Comparison of ENCODE assay signal across 8 cellular contexts in the genomic region with DNA sequence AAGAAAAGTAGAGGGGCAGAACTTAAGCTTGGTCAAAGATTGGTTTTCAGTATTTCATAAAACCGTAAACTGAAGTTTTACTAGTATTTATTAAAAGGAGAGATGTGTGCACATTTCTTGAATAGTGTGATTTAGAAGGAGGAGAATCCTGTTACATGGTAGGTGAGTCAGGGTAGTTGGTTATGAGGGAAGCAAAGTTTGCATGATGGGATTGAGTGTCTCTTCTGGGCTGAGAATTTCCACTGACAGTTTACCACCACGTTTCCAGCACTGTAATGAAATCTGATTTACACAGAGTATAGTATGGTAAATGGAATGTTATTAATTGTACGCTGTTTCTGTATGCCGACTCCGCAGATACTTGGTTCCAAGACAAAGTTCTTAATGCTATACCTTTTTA. TPM values are rescaled to one million over a fixed set of nuclear protein-coding genes. Genes with fewer than 3 reads are reported as not detected.
DNase-seq lines count a peak whose midpoint lies in the region; FAIRE-seq and TF ChIP-seq lines count a peak whose summit lies in the region.

No MANE protein-coding gene starts in this region.

- H3K27me3 Mint-ChIP-seq in T-helper 1 cell treated with Interleukin-12 subunit alpha and Interleukin-12 subunit beta and Interleukin-4 antibody, amounts not matched to agents 30 μg/mL and 1 μg/mL, for 36 hours (ENCODE audit: low read depth): peaks cover 58% of the 10 kb centered on the region
- H3K27me3 Mint-ChIP-seq in activated T-helper 2 cell treated with anti-CD3 and anti-CD28 coated beads, Interferon-gamma antibody, Interleukin-2, Interleukin-4, amounts not matched to agents 10 μg/mL and 5 μg/mL and 100 μg/mL, durations not matched to agents 14 hours and 24 hours and 36 hours (ENCODE audit: low read depth): peaks cover 63% of the 10 kb centered on the region

- peak overlapping the region; percentile 83 to 87 for H3K4me3 ChIP-seq in kidney (ENCODE audit: low read length in 2 of 2)
- H3K4me3 ChIP-seq in subcutaneous abdominal adipose tissue (ENCODE audit: low read depth in 1 of 5, low read length in 5 of 5): peak overlapping the region; percentile 83 to 97 (median 90)

- no peaks in the 10 kb centered on the region for H3K27me3 ChIP-seq in subcutaneous abdominal adipose tissue (ENCODE audit: control insufficient read depth in 5 of 5, insufficient read depth in 4 of 5, low read length in 5 of 5)

- peaks cover 27% of the 10 kb centered on the region for H3K4me1 Mint-ChIP-seq in T-helper 1 cell treated with Interleukin-12 subunit alpha and Interleukin-12 subunit beta and Interleukin-4 antibody, amounts not matched to agents 30 μg/mL and 1 μg/mL, for 36 hours (ENCODE audit: low read depth)
- peaks cover 23% of the 10 kb centered on the region for H3K4me1 Mint-ChIP-seq in activated T-helper 2 cell treated with anti-CD3 and anti-CD28 coated beads, Interferon-gamma antibody, Interleukin-2, Interleukin-4, amounts not matched to agents 10 μg/mL and 5 μg/mL and 100 μg/mL, durations not matched to agents 14 hours and 24 hours and 36 hours (ENCODE audit: low read depth)

- H3K27ac ChIP-seq in kidney (ENCODE audit: low read depth in 2 of 2, low read length in 2 of 2): no peak overlapping the region
- H3K27ac ChIP-seq in subcutaneous abdominal adipose tissue (ENCODE audit: low read depth, low read length): no peak overlapping the region

- H3K4me3 Mint-ChIP-seq in T-helper 1 cell treated with Interleukin-12 subunit alpha and Interleukin-12 subunit beta and Interleukin-4 antibody, amounts not matched to agents 30 μg/mL and 1 μg/mL, for 36 hours: peak overlapping the region; percentile 89
- H3K4me3 Mint-ChIP-seq in activated T-helper 2 cell treated with anti-CD3 and anti-CD28 coated beads, Interferon-gamma antibody, Interleukin-2, Interleukin-4, amounts not matched to agents 10 μg/mL and 5 μg/mL and 100 μg/mL, durations not matched to agents 14 hours and 24 hours and 36 hours (ENCODE audit: low read depth): peak overlapping the region; percentile 80

- H3K9me3 ChIP-seq in kidney (ENCODE audit: control insufficient read depth in 1 of 2, low read length in 2 of 2): no peaks in the 10 kb centered on the region
- H3K9me3 ChIP-seq in subcutaneous abdominal adipose tissue (ENCODE audit: control insufficient read depth in 5 of 5, low read length in 5 of 5): no peaks in the 10 kb centered on the region

- no peaks in the 10 kb centered on the region for H3K9me3 Mint-ChIP-seq in T-helper 1 cell treated with Interleukin-12 subunit alpha and Interleukin-12 subunit beta and Interleukin-4 antibody, amounts not matched to agents 30 μg/mL and 1 μg/mL, for 36 hours
- no peaks in the 10 kb centered on the region for H3K9me3 Mint-ChIP-seq in activated T-helper 2 cell treated with anti-CD3 and anti-CD28 coated beads, Interferon-gamma antibody, Interleukin-2, Interleukin-4, amounts not matched to agents 10 μg/mL and 5 μg/mL and 100 μg/mL, durations not matched to agents 14 hours and 24 hours and 36 hours

- H3K27ac Mint-ChIP-seq in T-helper 1 cell treated with Interleukin-12 subunit alpha and Interleukin-12 subunit beta and Interleukin-4 antibody, amounts not matched to agents 30 μg/mL and 1 μg/mL, for 36 hours: no peak overlapping the region
- no peak overlapping the region for H3K27ac Mint-ChIP-seq in activated T-helper 2 cell treated with anti-CD3 and anti-CD28 coated beads, Interferon-gamma antibody, Interleukin-2, Interleukin-4, amounts not matched to agents 10 μg/mL and 5 μg/mL and 100 μg/mL, durations not matched to agents 14 hours and 24 hours and 36 hours

- peaks cover 4% of the 10 kb centered on the region for H3K36me3 Mint-ChIP-seq in T-helper 1 cell treated with Interleukin-12 subunit alpha and Interleukin-12 subunit beta and Interleukin-4 antibody, amounts not matched to agents 30 μg/mL and 1 μg/mL, for 36 hours (ENCODE audit: low read depth)
- no peaks in the 10 kb centered on the region for H3K36me3 Mint-ChIP-seq in activated T-helper 2 cell treated with anti-CD3 and anti-CD28 coated beads, Interferon-gamma antibody, Interleukin-2, Interleukin-4, amounts not matched to agents 10 μg/mL and 5 μg/mL and 100 μg/mL, durations not matched to agents 14 hours and 24 hours and 36 hours (ENCODE audit: low read depth)

- peaks cover 6 to 10% of the 10 kb centered on the region in 2 donors for H3K4me1 ChIP-seq in kidney (ENCODE audit: control insufficient read depth in 1 of 2, insufficient read depth in 1 of 2, low read depth in 1 of 2, low read length in 2 of 2)
- H3K4me1 ChIP-seq in subcutaneous abdominal adipose tissue (ENCODE audit: control insufficient read depth in 5 of 5, insufficient read depth in 5 of 5, low read length in 5 of 5): peaks cover 0 to 35% (median 27%) of the 10 kb centered on the region in 5 donors

- intact Hi-C loops in activated T-helper 2 cell treated with anti-CD3 and anti-CD28 coated beads, Interferon-gamma antibody, Interleukin-2, Interleukin-4, amounts not matched to agents 10 μg/mL and 5 μg/mL and 100 μg/mL, durations not matched to agents 14 hours and 24 hours and 36 hours (cut with micrococcal nuclease): loop anchor here (5.0 kb wide), 2 partner anchors 264 to 789 kb away; no protein-coding TSS in a partner anchor
- intact Hi-C loops in kidney (cut with DNase I): no loop called here

- DNase-seq in T-helper 1 cell: no peak
- no peak for DNase-seq in activated T-helper 2 cell treated with anti-CD3 and anti-CD28 coated beads, Interferon-gamma antibody, Interleukin-2, Interleukin-4, amounts not matched to agents 10 μg/mL and 5 μg/mL and 100 μg/mL, durations not matched to agents 14 hours and 24 hours and 36 hours (ENCODE audit: low spot score)
- DNase-seq in kidney: no peak
- DNase-seq in activated effector memory CD4-positive, alpha-beta T cell treated with Interleukin-2 at 50 U/mL for 16 hours: no peak
- no peak for DNase-seq in COLO829 (ENCODE audit: low spot score)
- no peak for DNase-seq in hippocampal formation (lab: John Stamatoyannopoulos, UW)

- H3K36me3 ChIP-seq in kidney (ENCODE audit: control insufficient read depth in 1 of 2, insufficient read depth in 2 of 2, low read length in 2 of 2): no peaks in the 10 kb centered on the region
- no peaks in the 10 kb centered on the region for H3K36me3 ChIP-seq in subcutaneous abdominal adipose tissue (ENCODE audit: control insufficient read depth in 5 of 5, insufficient read depth in 5 of 5, low read length in 5 of 5)

- no peak for TF ChIP-seq CTCF in kidney (IDR thresholded peaks at IDR 0.05; ENCODE audit: borderline replicate concordance, extremely low read depth, insufficient read depth)

- H3K9ac ChIP-seq in kidney (ENCODE audit: low read length in 2 of 2): peak overlapping the region in 1 of 2 donors; percentile 84
- peak overlapping the region in 3 of 5 donors; percentile 68 to 89 (median 88) for H3K9ac ChIP-seq in subcutaneous abdominal adipose tissue (ENCODE audit: low read length in 5 of 5)

- no peak for FAIRE-seq in kidney (lab: Jason Lieb, UNC)

RNA-seq across cellular contexts. Expression of a gene that starts 1.6 kb away (rescaled TPM):
- total RNA-seq in activated T-helper 2 cell treated with anti-CD3 and anti-CD28 coated beads, Interferon-gamma antibody, Interleukin-2, Interleukin-4, amounts not matched to agents 10 μg/mL and 5 μg/mL and 100 μg/mL, durations not matched to agents 14 hours and 24 hours and 36 hours: 2.2 and 2.6 TPM in 2 replicates
- 21.2 TPM for total RNA-seq in kidney
- polyA plus RNA-seq in kidney (ENCODE audit: insufficient read depth, low read depth, low replicate concordance): 5.0 TPM
